In the genomic region with DNA sequence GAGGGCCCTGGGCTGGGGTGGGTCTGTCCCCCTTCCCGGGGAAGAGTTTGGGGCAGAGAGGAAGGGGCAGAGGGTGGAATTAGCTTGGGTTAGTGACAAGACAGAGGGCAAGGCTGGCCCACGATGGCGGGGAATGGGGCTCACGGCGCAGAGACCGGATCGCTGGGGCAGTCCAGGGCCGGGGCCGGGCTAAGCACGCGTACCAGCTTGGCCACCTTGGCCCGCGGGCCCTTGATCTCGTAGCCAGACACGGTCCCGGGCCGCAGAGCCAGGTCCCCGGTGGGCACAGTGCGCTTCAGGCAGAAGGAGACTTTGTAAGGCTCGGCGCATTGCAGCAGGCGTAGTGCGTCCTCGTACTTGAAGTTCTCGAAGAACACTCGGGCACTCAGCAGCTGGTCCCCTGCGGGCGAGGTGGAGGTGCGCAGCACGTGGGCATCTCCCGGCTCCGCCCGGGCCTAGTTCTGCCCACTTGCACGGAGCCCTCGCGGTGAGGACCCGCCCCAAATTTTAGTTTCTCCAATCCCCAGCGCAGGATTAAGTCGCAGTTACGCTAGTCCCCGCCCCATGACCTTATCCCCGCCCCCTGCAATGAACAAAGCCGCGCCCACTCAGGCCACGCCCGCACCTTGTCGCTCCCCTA, we compare ENCODE assay signal across 9 cellular contexts. TPM values are rescaled to one million over a fixed set of nuclear protein-coding genes. Genes with fewer than 3 reads are reported as not detected.
DNase-seq lines count a peak whose midpoint lies in the region; ATAC-seq and TF ChIP-seq lines count a peak whose summit lies in the region.
"Had no signal": no experiment of that assay in that cellular context is flagged by ENCODE, and none has a peak within 500 bp of the region (broad histone marks: within the 10 kb centered on the region; RNA-seq: fewer than 3 reads in every experiment).

No MANE protein-coding gene starts in this region.

- H3K4me3 ChIP-seq in right atrium auricular region (peak overlapping the region in 1 of 2 donors; percentile 11), PC-3 (ENCODE audit: low read length) (no peak overlapping the region)

- POLR2A ChIA-PET in PC-3 (lab: Charles Lee; ENCODE audit: unreplicated experiment): no interaction called here

- H4K20me1 ChIP-seq in PC-3 (ENCODE audit: low read length): no peaks in the 10 kb centered on the region

- DNase-seq in left cardiac atrium: peak; percentile 61
- DNase-seq in right atrium auricular region (ENCODE audit: low spot score): no peak
- peak; percentile 11 for DNase-seq in activated gamma-delta T cell treated with anti-CD3 and anti-CD28 coated beads, Interleukin-2, amount 50 U/mL, for 16 hours (ENCODE audit: low read depth)
- no peak for DNase-seq in left lobe of liver (ENCODE audit: low spot score)
- DNase-seq in stimulated activated naive CD4-positive, alpha-beta T cell (lab: John Stamatoyannopoulos, UW): peak; percentile 36 to 79 (median 68)
- DNase-seq in PC-3: no peak
- no peak for DNase-seq in GF-D8 (lab: John Stamatoyannopoulos, UW)

- CTCF ChIA-PET in PC-3 (lab: Charles Lee): no interaction called here

- no peak overlapping the region for H2AFZ ChIP-seq in PC-3 (ENCODE audit: low read length)

- no peaks in the 10 kb centered on the region for H3K9me3 ChIP-seq in right atrium auricular region
- no peaks in the 10 kb centered on the region for H3K9me3 ChIP-seq in PC-3 (ENCODE audit: low read length)

- H3K36me3 ChIP-seq in right atrium auricular region (no peaks in the 10 kb centered on the region), PC-3 (ENCODE audit: low read depth, low read length) (no peaks in the 10 kb centered on the region)

- no peak for TF ChIP-seq CTCF in right atrium auricular region (IDR thresholded peaks at IDR 0.05)
- no peak for TF ChIP-seq CTCF in PC-3 (conservative IDR thresholded peaks at IDR 0.05; ENCODE audit: low read depth, low read length)

- H3K27me3 ChIP-seq in right atrium auricular region (no peaks in the 10 kb centered on the region), PC-3 (ENCODE audit: low read length) (no peaks in the 10 kb centered on the region)

- intact Hi-C loops in left cardiac atrium (cut with DNase I): loop anchor here in 1 of 2 donors (5.0 kb wide), 1 partner anchor 41 kb away; no protein-coding TSS in a partner anchor
- intact Hi-C loops in PC-3 (cut with micrococcal nuclease): no loop called here

- H3K79me2 ChIP-seq in PC-3 (ENCODE audit: low read length): no peaks in the 10 kb centered on the region

- H3K4me1 ChIP-seq in right atrium auricular region (peaks cover 0 to 13% of the 10 kb centered on the region in 2 donors), PC-3 (ENCODE audit: insufficient read depth, low read length) (peaks cover 4% of the 10 kb centered on the region; the same call in 1 of the 2 replicates)

- ATAC-seq in left cardiac atrium (peak; percentile 14 to 17), left lobe of liver (peak; percentile 10), PC-3 (no peak), GM21367 (IDR thresholded peaks at IDR 0.05; ENCODE audit: unreplicated experiment) (no peak)

- H3K4me2 ChIP-seq in PC-3 (ENCODE audit: low read length): no peak overlapping the region

- no peaks in the 10 kb centered on the region for H3F3A ChIP-seq in PC-3 (ENCODE audit: low read length, unreplicated experiment)

- BruUV-seq in PC-3 (replicated peaks; lab: Mats Ljungman, UMichigan): no TSS peak

- H3K27ac ChIP-seq in right atrium auricular region (no peak overlapping the region), PC-3 (ENCODE audit: low read length) (no peak overlapping the region)

- no peaks in the 10 kb centered on the region for H3K9me2 ChIP-seq in PC-3 (replicated peaks; ENCODE audit: low read length)

- H3K9ac ChIP-seq in PC-3 (ENCODE audit: low read length): no peak overlapping the region

RNA-seq across cellular contexts. Expression of a gene that starts 8.6 kb away (rescaled TPM):
- total RNA-seq in left cardiac atrium (under 1 TPM; 0.09 to 0.10 TPM), right atrium auricular region (1 to 10 TPM in 1 of 2 donors, not detected in 1; 1.0 TPM), left lobe of liver (not detected), PC-3 (2014; rRNA removed) (0.46 TPM in 1 of 2 replicates, not detected in the other)
- total RNA-seq: glomerular endothelial cell had no signal

RNA-seq across cellular contexts. Expression of a gene that starts 14.6 kb away (rescaled TPM):
- total RNA-seq in left cardiac atrium (1 to 10 TPM; 2.8 to 3.6 TPM), right atrium auricular region (1 to 10 TPM; 4.8 to 5.1 TPM), left lobe of liver (0.70 TPM), PC-3 (2014; rRNA removed) (2.2 and 2.7 TPM in 2 replicates)

RNA-seq across cellular contexts. Expression of a gene that starts 27.3 kb away (rescaled TPM):
- total RNA-seq in left cardiac atrium: 10 to 100 TPM in 1 of 2 donors, 1 to 10 TPM in 1; 9.4 to 17.0 TPM
- 10 to 100 TPM; 12.7 to 27.2 TPM for total RNA-seq in right atrium auricular region
- total RNA-seq in left lobe of liver: 4.7 TPM
- 16.1 and 16.8 TPM in 2 replicates for total RNA-seq in PC-3 (2014; rRNA removed)

RNA-seq across cellular contexts. Expression of a gene that starts 45.6 kb away (rescaled TPM):
- total RNA-seq in left cardiac atrium (10 to 100 TPM; 29.1 to 41.2 TPM), right atrium auricular region (10 to 100 TPM; 19.2 to 25.4 TPM), left lobe of liver (11.9 TPM), PC-3 (2014; rRNA removed) (7.9 and 12.9 TPM in 2 replicates)

RNA-seq across cellular contexts. Expression of a gene that starts 50.0 kb away (rescaled TPM):
- total RNA-seq in left cardiac atrium (100 to 1,000 TPM; 193 to 202 TPM), right atrium auricular region (100 to 1,000 TPM; 273 to 315 TPM), left lobe of liver (104 TPM), PC-3 (2014; rRNA removed) (95.4 and 96.1 TPM in 2 replicates)

Comparison
In these comparisons a context has a peak if more than half of its experiments do, and no peak if none do; other contexts are left out.
1. DNase-seq: peak in left cardiac atrium (single experiment), activated gamma-delta T cell treated with anti-CD3 and anti-CD28 coated beads, Interleukin-2, amount 50 U/mL, for 16 hours (single experiment) and stimulated activated naive CD4-positive, alpha-beta T cell (6 of 6); none in right atrium auricular region (single experiment), left lobe of liver (single experiment), PC-3 (single experiment) and GF-D8 (single experiment).
2. ATAC-seq: peak in left cardiac atrium (2 of 2) and left lobe of liver (single experiment); none in PC-3 (single experiment) and GM21367 (single experiment).